In the genomic region with DNA sequence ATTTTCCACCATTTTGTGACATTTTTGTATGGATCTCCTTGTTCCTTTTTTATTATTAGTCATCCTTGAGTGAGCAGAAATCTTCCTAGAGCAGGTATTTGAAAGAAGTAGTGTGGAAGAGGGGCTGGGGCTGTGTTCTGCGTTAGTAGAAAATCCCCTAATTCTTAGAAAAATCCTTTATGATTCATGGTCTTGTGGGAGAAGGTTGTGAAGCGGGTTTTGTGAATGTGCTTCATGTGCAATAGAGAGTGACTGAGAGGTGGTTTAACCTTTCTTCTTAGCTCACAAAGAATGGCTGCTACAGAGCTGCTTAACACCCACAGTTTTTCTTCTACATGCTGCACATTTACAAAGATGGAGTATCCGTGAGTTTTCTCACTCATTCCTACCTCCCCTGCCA, we compare ENCODE assay signal across 29 cellular contexts.
DNase-seq lines count a peak whose midpoint lies in the region; ATAC-seq, FAIRE-seq and TF ChIP-seq lines count a peak whose summit lies in the region.
"Had no signal": no experiment of that assay in that cellular context is flagged by ENCODE, and none has a peak within 500 bp of the region (broad histone marks: within the 10 kb centered on the region; RNA-seq: fewer than 3 reads in every experiment).

No MANE protein-coding gene starts in this region.

- H3K4me2 ChIP-seq in neural progenitor cell = no peak overlapping the region
- H3K4me2 ChIP-seq: GM23338 had no signal

- peak; percentile 63 for ATAC-seq in activated T-helper 17 cell treated with anti-CD3 and anti-CD28 coated beads, Interleukin-2, amount 50 U/mL, for 72 hours (replicated peaks)
- ATAC-seq: GM23338; left colon; naive thymus-derived CD8-positive, alpha-beta T cell had no signal

- H3K9ac ChIP-seq in neural progenitor cell = no peak overlapping the region
- H3K9ac ChIP-seq in kidney (ENCODE audit: low read length in 2 of 2) = no peak overlapping the region

- DNase-seq in activated CD4-positive, alpha-beta T cell treated with anti-CD3 and anti-CD28 coated beads for 48 hours = peak; percentile 3
- no peak for DNase-seq in activated CD4-positive, alpha-beta T cell treated with anti-CD3 and anti-CD28 coated beads for 4 hours
- DNase-seq in GM12865 (ENCODE audit: low read depth) (peak; percentile 18), neural progenitor cell (ENCODE audit: low spot score) (no peak), GM03348 (ENCODE audit: low spot score) (no peak), kidney (no peak)
- no peak for DNase-seq in stimulated activated naive CD4-positive, alpha-beta T cell (lab: John Stamatoyannopoulos, UW)
- DNase-seq: activated gamma-delta T cell treated with Interleukin-2 at 50 U/mL for 16 hours; AML-193; anterior cingulate cortex; CD4-positive, CD25-positive, alpha-beta regulatory T cell; DND-41; GF-D8; hippocampal formation; left colon; naive thymus-derived CD8-positive, alpha-beta T cell; NCI-H1694; NCI-H82; nucleus accumbens; Peyer's patch; SHP77 treated with DMSO at 0.1 percent for 48 hours; sigmoid colon; stimulated activated naive CD4-positive, alpha-beta T cell treated with Interleukin-2 at 50 U/mL for 16 hours had no signal

- H3F3A ChIP-seq in neural progenitor cell (ENCODE audit: low read depth) = no peaks in the 10 kb centered on the region

- H3K79me2 ChIP-seq in neural progenitor cell (ENCODE audit: low read depth) = no peaks in the 10 kb centered on the region

- intact Hi-C loops in kidney (cut with DNase I) = no loop called here

- peaks cover 5% of the 10 kb centered on the region for H3K9me3 ChIP-seq in neural progenitor cell (ENCODE audit: low read depth)
- H3K9me3 ChIP-seq in kidney (ENCODE audit: control insufficient read depth in 1 of 2, low read length in 2 of 2) = no peaks in the 10 kb centered on the region
- H3K9me3 ChIP-seq: Peyer's patch, sigmoid colon, thoracic aorta had no signal

- no peaks in the 10 kb centered on the region for H3K27me3 ChIP-seq in neural progenitor cell
- H3K27me3 ChIP-seq: Peyer's patch, sigmoid colon had no signal

- H3K36me3 ChIP-seq in neural progenitor cell (no peaks in the 10 kb centered on the region), kidney (ENCODE audit: control insufficient read depth in 1 of 2, insufficient read depth in 2 of 2, low read length in 2 of 2) (no peaks in the 10 kb centered on the region)
- H3K36me3 ChIP-seq: Peyer's patch, sigmoid colon, thoracic aorta had no signal

- H3K4me3 Mint-ChIP-seq in activated T-helper 17 cell treated with anti-CD3 and anti-CD28 coated beads, Interleukin-2, amount 50 U/mL, for 72 hours = no peak overlapping the region
- no peak overlapping the region for H3K4me3 Mint-ChIP-seq in neural progenitor cell
- H3K4me3 Mint-ChIP-seq: CD4-positive, CD25-positive, alpha-beta regulatory T cell; GM23338; naive thymus-derived CD8-positive, alpha-beta T cell had no signal

- H3K36me3 Mint-ChIP-seq in activated T-helper 17 cell treated with anti-CD3 and anti-CD28 coated beads, Interleukin-2, amount 50 U/mL, for 72 hours (ENCODE audit: low read depth) = no peaks in the 10 kb centered on the region
- no peaks in the 10 kb centered on the region for H3K36me3 Mint-ChIP-seq in neural progenitor cell
- H3K36me3 Mint-ChIP-seq: CD4-positive, CD25-positive, alpha-beta regulatory T cell; naive thymus-derived CD8-positive, alpha-beta T cell had no signal

- peak overlapping the region; percentile 32 for H2AFZ ChIP-seq in neural progenitor cell (replicated peaks)
- H2AFZ ChIP-seq: GM23338 had no signal

- H3K4me3 ChIP-seq in GM12865 (ENCODE audit: low read depth, low read length) (no peak overlapping the region), neural progenitor cell (no peak overlapping the region), kidney (ENCODE audit: low read length in 2 of 2) (no peak overlapping the region)
- H3K4me3 ChIP-seq: GM23338, Peyer's patch, sigmoid colon, thoracic aorta had no signal

- H3K27me3 Mint-ChIP-seq in activated T-helper 17 cell treated with anti-CD3 and anti-CD28 coated beads, Interleukin-2, amount 50 U/mL, for 72 hours = peaks cover 7% of the 10 kb centered on the region
- no peaks in the 10 kb centered on the region for H3K27me3 Mint-ChIP-seq in neural progenitor cell (ENCODE audit: insufficient read depth, low read depth)
- H3K27me3 Mint-ChIP-seq: progenitor cell of endocrine pancreas had no signal

- H3K4me1 Mint-ChIP-seq in activated T-helper 17 cell treated with anti-CD3 and anti-CD28 coated beads, Interleukin-2, amount 50 U/mL, for 72 hours = peaks cover 3% of the 10 kb centered on the region
- peaks cover 3% of the 10 kb centered on the region for H3K4me1 Mint-ChIP-seq in neural progenitor cell
- H3K4me1 Mint-ChIP-seq: CD4-positive, CD25-positive, alpha-beta regulatory T cell; GM23338; naive thymus-derived CD8-positive, alpha-beta T cell had no signal

- H3K9me3 Mint-ChIP-seq in activated T-helper 17 cell treated with anti-CD3 and anti-CD28 coated beads, Interleukin-2, amount 50 U/mL, for 72 hours = no peaks in the 10 kb centered on the region
- no peaks in the 10 kb centered on the region for H3K9me3 Mint-ChIP-seq in neural progenitor cell
- H3K9me3 Mint-ChIP-seq: GM23338; naive thymus-derived CD8-positive, alpha-beta T cell had no signal

- FAIRE-seq in kidney (lab: Jason Lieb, UNC) = no peak
- FAIRE-seq: A204.1, HTR-8/SVneo had no signal

- H3K4me1 ChIP-seq in neural progenitor cell (peaks cover 3% of the 10 kb centered on the region), kidney (ENCODE audit: control insufficient read depth in 1 of 2, insufficient read depth in 1 of 2, low read depth in 1 of 2, low read length in 2 of 2) (no peaks in the 10 kb centered on the region)
- H3K4me1 ChIP-seq: Peyer's patch, sigmoid colon had no signal

- TF ChIP-seq CTCF in GM12865 (IDR thresholded peaks at IDR 0.05; ENCODE audit: insufficient read depth, low read depth, low read length, missing control alignments) (no peak), neural progenitor cell (IDR thresholded peaks at IDR 0.05) (no peak), kidney (IDR thresholded peaks at IDR 0.05; ENCODE audit: borderline replicate concordance, extremely low read depth, insufficient read depth) (no peak)

- no peaks in the 10 kb centered on the region for H4K20me1 ChIP-seq in neural progenitor cell (ENCODE audit: low read depth)

- H3K27ac Mint-ChIP-seq in activated T-helper 17 cell treated with anti-CD3 and anti-CD28 coated beads, Interleukin-2, amount 50 U/mL, for 72 hours = no peak overlapping the region
- H3K27ac Mint-ChIP-seq in neural progenitor cell = no peak overlapping the region
- H3K27ac Mint-ChIP-seq: CD4-positive, CD25-positive, alpha-beta regulatory T cell; GM23338; progenitor cell of endocrine pancreas had no signal

- no peak overlapping the region for H3K27ac ChIP-seq in neural progenitor cell
- H3K27ac ChIP-seq in kidney (ENCODE audit: low read depth in 2 of 2, low read length in 2 of 2) = no peak overlapping the region
- H3K27ac ChIP-seq: Peyer's patch, sigmoid colon, thoracic aorta had no signal

Comparison
In these comparisons a context has a peak if more than half of its experiments do, and no peak if none do; other contexts are left out.
1. DNase-seq: peak in activated CD4-positive, alpha-beta T cell treated with anti-CD3 and anti-CD28 coated beads for 48 hours (single experiment) and GM12865 (single experiment); none in activated CD4-positive, alpha-beta T cell treated with anti-CD3 and anti-CD28 coated beads for 4 hours (0 of 2), neural progenitor cell (single experiment), GM03348 (single experiment), stimulated activated naive CD4-positive, alpha-beta T cell (0 of 6) and kidney (single experiment).